33 cellular contexts compared by ENCODE assay signal in genomic region chr5:117539692-117540091, GRCh38.
"Had no signal": no experiment of that assay in that cellular context is flagged by ENCODE, and none has a peak within 500 bp of the region (broad histone marks: within the 10 kb centered on the region; RNA-seq: fewer than 3 reads in every experiment).

No MANE protein-coding gene starts in this region.

- H3K9me3 Mint-ChIP-seq: activated naive CD8-positive, alpha-beta T cell treated with anti-CD3 and anti-CD28 coated beads for 36 hours had no signal

- ATAC-seq: activated CD4-positive, alpha-beta T cell treated with anti-CD3 and anti-CD28 coated beads for 36 hours; activated CD8-positive, alpha-beta memory T cell treated with anti-CD3 and anti-CD28 coated beads, Interleukin-2, amount 10 ng/mL, durations not matched to agents 7 days and 5 days; activated CD8-positive, alpha-beta T cell treated with anti-CD3 and anti-CD28 coated beads, Interleukin-2, amount 10 ng/mL, durations not matched to agents 7 days and 5 days; activated naive CD8-positive, alpha-beta T cell treated with anti-CD3 and anti-CD28 coated beads, Interleukin-2, amount 50 U/mL, for 24 hours; gastroesophageal sphincter; heart right ventricle had no signal

- H3K27me3 Mint-ChIP-seq: activated CD4-positive, alpha-beta memory T cell treated with anti-CD3 and anti-CD28 coated beads for 36 hours; activated CD4-positive, alpha-beta T cell treated with anti-CD3 and anti-CD28 coated beads for 36 hours; activated CD4-positive, alpha-beta T cell treated with anti-CD3 and anti-CD28 coated beads, Interleukin-2, amount 10 ng/mL, durations not matched to agents 24 days and 14 days; activated CD8-positive, alpha-beta memory T cell treated with anti-CD3 and anti-CD28 coated beads, Interleukin-2, amount 10 ng/mL, durations not matched to agents 7 days and 5 days; activated naive CD4-positive, alpha-beta T cell treated with anti-CD3 and anti-CD28 coated beads, Interleukin-2, amount 50 U/mL, for 24 hours; activated naive CD8-positive, alpha-beta T cell treated with anti-CD3 and anti-CD28 coated beads for 36 hours; activated naive CD8-positive, alpha-beta T cell treated with anti-CD3 and anti-CD28 coated beads, Interleukin-2, amount 50 U/mL, for 24 hours; brain had no signal

- H3K27ac ChIP-seq: adrenal gland, breast epithelium, cardiac muscle cell, colonic mucosa, epithelial cell of prostate, esophagus squamous epithelium, gastroesophageal sphincter, heart right ventricle had no signal

- H3K27me3 ChIP-seq: adrenal gland, breast epithelium, cardiac muscle cell, colonic mucosa, esophagus squamous epithelium, gastroesophageal sphincter, heart right ventricle had no signal

- DNase-seq: activated CD4-positive, alpha-beta memory T cell treated with anti-CD3 and anti-CD28 coated beads for 36 hours; activated CD4-positive, alpha-beta T cell treated with anti-CD3 and anti-CD28 coated beads for 36 hours; activated CD4-positive, alpha-beta T cell treated with anti-CD3 and anti-CD28 coated beads, Interleukin-2, amount 10 ng/mL, durations not matched to agents 24 days and 14 days; activated CD4-positive, CD25-positive, alpha-beta regulatory T cell; activated CD4-positive, CD25-positive, alpha-beta regulatory T cell treated with anti-CD3 and anti-CD28 coated beads, Interleukin-2, amount 50 U/mL, for 72 hours; activated CD8-positive, alpha-beta memory T cell treated with anti-CD3 and anti-CD28 coated beads, Interleukin-2, amount 10 ng/mL, durations not matched to agents 7 days and 5 days; activated CD8-positive, alpha-beta memory T cell treated with anti-CD3 and anti-CD28 coated beads, Interleukin-2, amount 50 U/mL, for 4 hours; activated CD8-positive, alpha-beta T cell treated with anti-CD3 and anti-CD28 coated beads, Interleukin-2, amount 10 ng/mL, durations not matched to agents 7 days and 5 days; activated effector memory CD4-positive, alpha-beta T cell treated with anti-CD3 and anti-CD28 coated beads, Interleukin-2, amount 50 U/mL, for 16 hours; activated naive CD4-positive, alpha-beta T cell treated with anti-CD3 and anti-CD28 coated beads for 36 hours; activated naive CD8-positive, alpha-beta T cell treated with anti-CD3 and anti-CD28 coated beads for 36 hours; activated naive CD8-positive, alpha-beta T cell treated with anti-CD3 and anti-CD28 coated beads, Interleukin-2, amount 50 U/mL, for 24 hours; activated T-cell treated with anti-CD3 and anti-CD28 coated beads, Interleukin-2, amount 50 U/mL, for 1 hour; activated T-cell treated with anti-CD3 and anti-CD28 coated beads, Interleukin-2, amount 50 U/mL, for 48 hours; adrenal gland; amygdala; aorta; central memory CD4-positive, alpha-beta T cell; cerebellar nuclear complex; colonic mucosa; effector CD8-positive, alpha-beta T cell; esophagus squamous epithelium; foreskin melanocyte; heart right ventricle; T-helper 2 cell had no signal

- H3K36me3 Mint-ChIP-seq: activated CD4-positive, alpha-beta memory T cell treated with anti-CD3 and anti-CD28 coated beads for 36 hours; activated CD8-positive, alpha-beta memory T cell treated with anti-CD3 and anti-CD28 coated beads, Interleukin-2, amount 10 ng/mL, durations not matched to agents 7 days and 5 days; activated naive CD8-positive, alpha-beta T cell treated with anti-CD3 and anti-CD28 coated beads for 36 hours; brain had no signal

- H3K36me3 ChIP-seq: adrenal gland, breast epithelium, cardiac muscle cell, colonic mucosa, esophagus squamous epithelium, gastroesophageal sphincter, heart right ventricle had no signal

- H3K4me1 ChIP-seq: adrenal gland, breast epithelium, colonic mucosa, esophagus squamous epithelium, gastroesophageal sphincter, heart right ventricle had no signal

- H3K27ac Mint-ChIP-seq: activated CD4-positive, alpha-beta memory T cell treated with anti-CD3 and anti-CD28 coated beads for 36 hours; activated CD4-positive, alpha-beta T cell treated with anti-CD3 and anti-CD28 coated beads for 36 hours; activated CD4-positive, alpha-beta T cell treated with anti-CD3 and anti-CD28 coated beads, Interleukin-2, amount 10 ng/mL, durations not matched to agents 24 days and 14 days; activated CD8-positive, alpha-beta memory T cell treated with anti-CD3 and anti-CD28 coated beads, Interleukin-2, amount 10 ng/mL, durations not matched to agents 7 days and 5 days; activated CD8-positive, alpha-beta T cell treated with anti-CD3 and anti-CD28 coated beads, Interleukin-2, amount 10 ng/mL, durations not matched to agents 7 days and 5 days; activated naive CD4-positive, alpha-beta T cell treated with anti-CD3 and anti-CD28 coated beads for 36 hours; activated naive CD4-positive, alpha-beta T cell treated with anti-CD3 and anti-CD28 coated beads, Interleukin-2, amount 50 U/mL, for 24 hours; activated naive CD8-positive, alpha-beta T cell treated with anti-CD3 and anti-CD28 coated beads for 36 hours; activated naive CD8-positive, alpha-beta T cell treated with anti-CD3 and anti-CD28 coated beads, Interleukin-2, amount 50 U/mL, for 24 hours; activated T-helper 1 cell treated with anti-CD3 and anti-CD28 coated beads, Interleukin-12 subunit alpha, Interleukin-12 subunit beta, Interleukin-2, Interleukin-4 antibody, amounts not matched to agents 30 ng/mL and 10 ng/mL and 1 ng/mL, durations not matched to agents 14 hours and 24 hours and 36 hours; activated T-helper 2 cell treated with anti-CD3 and anti-CD28 coated beads, Interferon-gamma antibody, Interleukin-2, Interleukin-4, amounts not matched to agents 10 μg/mL and 5 μg/mL and 100 μg/mL, durations not matched to agents 14 hours and 24 hours and 36 hours; brain had no signal

- H3K9me3 ChIP-seq: adrenal gland, breast epithelium, colonic mucosa, esophagus squamous epithelium, gastroesophageal sphincter had no signal

- H3K4me3 Mint-ChIP-seq: activated CD4-positive, alpha-beta memory T cell treated with anti-CD3 and anti-CD28 coated beads for 36 hours; activated CD4-positive, alpha-beta T cell treated with anti-CD3 and anti-CD28 coated beads for 36 hours; activated CD4-positive, alpha-beta T cell treated with anti-CD3 and anti-CD28 coated beads, Interleukin-2, amount 10 ng/mL, durations not matched to agents 24 days and 14 days; activated CD8-positive, alpha-beta memory T cell treated with anti-CD3 and anti-CD28 coated beads, Interleukin-2, amount 10 ng/mL, durations not matched to agents 7 days and 5 days; activated CD8-positive, alpha-beta T cell treated with anti-CD3 and anti-CD28 coated beads, Interleukin-2, amount 10 ng/mL, durations not matched to agents 7 days and 5 days; activated naive CD4-positive, alpha-beta T cell treated with anti-CD3 and anti-CD28 coated beads for 36 hours; activated naive CD4-positive, alpha-beta T cell treated with anti-CD3 and anti-CD28 coated beads, Interleukin-2, amount 50 U/mL, for 24 hours; activated naive CD8-positive, alpha-beta T cell treated with anti-CD3 and anti-CD28 coated beads for 36 hours; activated naive CD8-positive, alpha-beta T cell treated with anti-CD3 and anti-CD28 coated beads, Interleukin-2, amount 50 U/mL, for 24 hours; activated T-helper 1 cell treated with anti-CD3 and anti-CD28 coated beads, Interleukin-12 subunit alpha, Interleukin-12 subunit beta, Interleukin-2, Interleukin-4 antibody, amounts not matched to agents 30 ng/mL and 10 ng/mL and 1 ng/mL, durations not matched to agents 14 hours and 24 hours and 36 hours; brain had no signal

- H3K4me3 ChIP-seq: adrenal gland, breast epithelium, cardiac muscle cell, colonic mucosa, esophagus squamous epithelium, gastroesophageal sphincter, heart right ventricle had no signal

- H3K4me1 Mint-ChIP-seq: activated CD4-positive, alpha-beta T cell treated with anti-CD3 and anti-CD28 coated beads for 36 hours; activated CD4-positive, alpha-beta T cell treated with anti-CD3 and anti-CD28 coated beads, Interleukin-2, amount 10 ng/mL, durations not matched to agents 24 days and 14 days; activated CD8-positive, alpha-beta memory T cell treated with anti-CD3 and anti-CD28 coated beads, Interleukin-2, amount 10 ng/mL, durations not matched to agents 7 days and 5 days; activated naive CD4-positive, alpha-beta T cell treated with anti-CD3 and anti-CD28 coated beads, Interleukin-2, amount 50 U/mL, for 24 hours; activated naive CD8-positive, alpha-beta T cell treated with anti-CD3 and anti-CD28 coated beads for 36 hours; activated naive CD8-positive, alpha-beta T cell treated with anti-CD3 and anti-CD28 coated beads, Interleukin-2, amount 50 U/mL, for 24 hours; brain had no signal
